ENCODE assay signal across 14 cellular contexts in the genomic region with DNA sequence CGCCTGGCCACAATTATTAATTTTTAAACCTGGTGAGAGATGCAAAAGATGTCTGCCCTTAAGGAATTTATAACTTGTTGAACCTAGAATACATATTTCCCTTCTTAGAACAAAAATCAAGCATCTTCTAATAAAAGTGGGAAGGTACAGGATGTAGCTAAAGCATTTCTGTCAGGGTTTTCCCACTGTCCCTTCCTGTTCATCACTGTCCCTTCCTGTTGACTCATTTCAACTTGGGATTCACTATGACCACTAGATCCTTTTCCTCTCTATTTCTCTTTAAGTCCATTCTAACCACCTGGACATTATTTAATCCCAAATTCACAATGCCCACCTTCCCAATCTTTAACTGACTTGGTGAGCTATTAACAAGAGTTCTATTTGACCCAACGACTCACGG.
"Had no signal": no experiment of that assay in that cellular context is flagged by ENCODE, and none has a peak within 500 bp of the region (broad histone marks: within the 10 kb centered on the region; RNA-seq: fewer than 3 reads in every experiment).

No MANE protein-coding gene starts in this region.

- H3K36me3 ChIP-seq: ascending aorta had no signal

- H3K4me3 Mint-ChIP-seq: activated CD8-positive, alpha-beta T cell treated with anti-CD3 and anti-CD28 coated beads, Interleukin-2, amount 10 ng/mL, durations not matched to agents 7 days and 5 days; neural crest cell; stimulated activated naive CD8-positive, alpha-beta T cell treated with anti-CD3 and anti-CD28 coated beads, Interleukin-15, amount 100 ng/mL, for 72 hours; T-helper 1 cell treated with Interleukin-12 subunit alpha and Interleukin-12 subunit beta and Interleukin-4 antibody, amounts not matched to agents 30 μg/mL and 1 μg/mL, for 36 hours had no signal

- H3K27ac ChIP-seq: pancreas had no signal

- DNase-seq: activated CD4-positive, alpha-beta T cell treated with anti-CD3 and anti-CD28 coated beads for 4 hours; activated CD8-positive, alpha-beta memory T cell treated with anti-CD3 and anti-CD28 coated beads, Interleukin-2, amount 50 U/mL, for 48 hours; activated CD8-positive, alpha-beta T cell treated with anti-CD3 and anti-CD28 coated beads, Interleukin-2, amount 10 ng/mL, durations not matched to agents 7 days and 5 days; glutamatergic neuron; left lung; mesendoderm; pancreas; stimulated activated CD4-positive, alpha-beta T cell treated with anti-CD3 and anti-CD28 coated beads, Interleukin-15, amount 100 ng/mL, for 24 hours; stimulated activated CD4-positive, alpha-beta T cell treated with anti-CD3 and anti-CD28 coated beads, Interleukin-4, amount 100 ng/mL, for 24 hours; stimulated activated naive CD8-positive, alpha-beta T cell treated with anti-CD3 and anti-CD28 coated beads, Interleukin-15, amount 100 ng/mL, for 72 hours had no signal

- H3K27me3 Mint-ChIP-seq: stimulated activated naive CD8-positive, alpha-beta T cell treated with anti-CD3 and anti-CD28 coated beads, Interleukin-15, amount 100 ng/mL, for 72 hours had no signal

- H3K4me3 ChIP-seq: ascending aorta, left lung, pancreas had no signal

- ATAC-seq: activated CD8-positive, alpha-beta T cell treated with anti-CD3 and anti-CD28 coated beads, Interleukin-2, amount 10 ng/mL, durations not matched to agents 7 days and 5 days; pancreas; stimulated activated naive CD8-positive, alpha-beta T cell treated with anti-CD3 and anti-CD28 coated beads, Interleukin-15, amount 100 ng/mL, for 72 hours had no signal

- H3K27ac Mint-ChIP-seq: activated CD8-positive, alpha-beta T cell treated with anti-CD3 and anti-CD28 coated beads, Interleukin-2, amount 10 ng/mL, durations not matched to agents 7 days and 5 days; T-helper 1 cell treated with Interleukin-12 subunit alpha and Interleukin-12 subunit beta and Interleukin-4 antibody, amounts not matched to agents 30 μg/mL and 1 μg/mL, for 36 hours had no signal

- H3K9me3 ChIP-seq: ascending aorta, left lung, pancreas had no signal

- H3K27me3 ChIP-seq: ascending aorta, left lung, pancreas had no signal

- H3K4me1 ChIP-seq: pancreas had no signal

- FAIRE-seq: islet of Langerhans, pancreas had no signal

- H3K9me3 Mint-ChIP-seq: neural crest cell; stimulated activated naive CD8-positive, alpha-beta T cell treated with anti-CD3 and anti-CD28 coated beads, Interleukin-15, amount 100 ng/mL, for 72 hours; T-helper 1 cell treated with Interleukin-12 subunit alpha and Interleukin-12 subunit beta and Interleukin-4 antibody, amounts not matched to agents 30 μg/mL and 1 μg/mL, for 36 hours had no signal
